1 cellular context compared by ENCODE assay signal in genomic region chr7:103094102-103094501, GRCh38.
TF ChIP-seq lines count a peak whose summit lies in the region.

No MANE protein-coding gene starts in this region.

TF ChIP-seq in GM12878, 131 proteins besides CTCF, POLR2A, EP300 and RAD21:
- TF ChIP-seq ZNF274 (IDR thresholded peaks at IDR 0.05; ENCODE audit: insufficient read depth, insufficient read length) (no peak), MEF2A (IDR thresholded peaks at IDR 0.05; ENCODE audit: insufficient read depth, low read depth, low read length) (no peak), BACH1 (IDR thresholded peaks at IDR 0.05; ENCODE audit: borderline replicate concordance) (no peak), CBX3 (IDR thresholded peaks at IDR 0.05; ENCODE audit: borderline replicate concordance, low read depth) (no peak), EGR1 (IDR thresholded peaks at IDR 0.05; ENCODE audit: borderline replicate concordance in 1 of 2, low read depth in 2 of 2, low read length in 2 of 2) (no peak), YBX1 (IDR thresholded peaks at IDR 0.05) (no peak), HDAC2 (IDR thresholded peaks at IDR 0.05) (no peak), ESRRA (IDR thresholded peaks at IDR 0.05; ENCODE audit: low read length) (no peak), KLF5 (IDR thresholded peaks at IDR 0.05; ENCODE audit: partially characterized antibody) (no peak)
- TF ChIP-seq, protein P1, sequence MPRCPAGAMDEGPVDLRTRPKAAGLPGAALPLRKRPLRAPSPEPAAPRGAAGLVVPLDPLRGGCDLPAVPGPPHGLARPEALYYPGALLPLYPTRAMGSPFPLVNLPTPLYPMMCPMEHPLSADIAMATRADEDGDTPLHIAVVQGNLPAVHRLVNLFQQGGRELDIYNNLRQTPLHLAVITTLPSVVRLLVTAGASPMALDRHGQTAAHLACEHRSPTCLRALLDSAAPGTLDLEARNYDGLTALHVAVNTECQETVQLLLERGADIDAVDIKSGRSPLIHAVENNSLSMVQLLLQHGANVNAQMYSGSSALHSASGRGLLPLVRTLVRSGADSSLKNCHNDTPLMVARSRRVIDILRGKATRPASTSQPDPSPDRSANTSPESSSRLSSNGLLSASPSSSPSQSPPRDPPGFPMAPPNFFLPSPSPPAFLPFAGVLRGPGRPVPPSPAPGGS (IDR thresholded peaks at IDR 0.05; ENCODE audit: borderline replicate concordance, insufficient read depth, low read depth, low read length, poor library complexity, severe bottlenecking), result no peak
- TF ChIP-seq, protein P2, sequence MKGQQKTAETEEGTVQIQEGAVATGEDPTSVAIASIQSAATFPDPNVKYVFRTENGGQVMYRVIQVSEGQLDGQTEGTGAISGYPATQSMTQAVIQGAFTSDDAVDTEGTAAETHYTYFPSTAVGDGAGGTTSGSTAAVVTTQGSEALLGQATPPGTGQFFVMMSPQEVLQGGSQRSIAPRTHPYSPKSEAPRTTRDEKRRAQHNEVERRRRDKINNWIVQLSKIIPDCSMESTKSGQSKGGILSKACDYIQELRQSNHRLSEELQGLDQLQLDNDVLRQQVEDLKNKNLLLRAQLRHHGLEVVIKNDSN (IDR thresholded peaks at IDR 0.05; ENCODE audit: borderline replicate concordance, extremely low read length, insufficient read depth, low read depth, low read length), result no peak
- TF ChIP-seq, protein P3, sequence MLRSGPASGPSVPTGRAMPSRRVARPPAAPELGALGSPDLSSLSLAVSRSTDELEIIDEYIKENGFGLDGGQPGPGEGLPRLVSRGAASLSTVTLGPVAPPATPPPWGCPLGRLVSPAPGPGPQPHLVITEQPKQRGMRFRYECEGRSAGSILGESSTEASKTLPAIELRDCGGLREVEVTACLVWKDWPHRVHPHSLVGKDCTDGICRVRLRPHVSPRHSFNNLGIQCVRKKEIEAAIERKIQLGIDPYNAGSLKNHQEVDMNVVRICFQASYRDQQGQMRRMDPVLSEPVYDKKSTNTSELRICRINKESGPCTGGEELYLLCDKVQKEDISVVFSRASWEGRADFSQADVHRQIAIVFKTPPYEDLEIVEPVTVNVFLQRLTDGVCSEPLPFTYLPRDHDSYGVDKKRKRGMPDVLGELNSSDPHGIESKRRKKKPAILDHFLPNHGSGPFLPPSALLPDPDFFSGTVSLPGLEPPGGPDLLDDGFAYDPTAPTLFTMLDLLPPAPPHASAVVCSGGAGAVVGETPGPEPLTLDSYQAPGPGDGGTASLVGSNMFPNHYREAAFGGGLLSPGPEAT (IDR thresholded peaks at IDR 0.05; ENCODE audit: low read depth), result no peak
TF ChIP-seq in GM12878: peak in this region for 0.
